1 cellular context compared by ENCODE assay signal in genomic region chr2:149492923-149493322, GRCh38.
TF ChIP-seq lines count a peak whose summit lies in the region.

No MANE protein-coding gene starts in this region.

TF ChIP-seq in GM23338, 12 proteins besides CTCF, POLR2A, EP300 and RAD21 (continued from another document):
- TF ChIP-seq EZH2phosphoT487 (IDR thresholded peaks at IDR 0.05; ENCODE audit: unreplicated experiment) = no peak
- TF ChIP-seq POLR2AphosphoS5 (IDR thresholded peaks at IDR 0.05; ENCODE audit: low read depth) = no peak
- no peak for TF ChIP-seq ETS1 (IDR thresholded peaks at IDR 0.05)
- TF ChIP-seq ZNF114 (CRISPR knock-in tag; IDR thresholded peaks at IDR 0.05) = no peak
TF ChIP-seq in GM23338: peak in this region for 0.
